Comparison of ENCODE assay signal across 8 cellular contexts in genomic region chr11:86672007-86672621, GRCh38. TPM values are rescaled to one million over a fixed set of nuclear protein-coding genes. Genes with fewer than 3 reads are reported as not detected.
DNase-seq lines count a peak whose midpoint lies in the region; ATAC-seq and TF ChIP-seq lines count a peak whose summit lies in the region.

Gene ME3, minus strand, starts transcription at chr11:86672616.

- H3K9me2 ChIP-seq in hepatocyte (replicated peaks; ENCODE audit: insufficient read depth), result no peaks in the 10 kb centered on the region

- H3K27ac ChIP-seq in HUES64 (ENCODE audit: low read depth, low read length), result no peak within 1 kb of the TSS
- H3K27ac ChIP-seq in hepatocyte, result peak within 1 kb of the TSS; percentile 78
- peak within 1 kb of the TSS; percentile 97 for H3K27ac ChIP-seq in psoas muscle

- WGBS in HUES64, result 2% methylated on average over 52 of the region's 52 CpGs
- WGBS in hepatocyte (ENCODE audit: low lambda C conversion rate, missing lambda C conversion rate), result 5% methylated on average over 52 of the region's 52 CpGs
- WGBS in psoas muscle, 3 donors, result 0 to 1% (median 0%) methylated on average over 49 to 52 of the region's 52 CpGs

- no peaks in the 10 kb centered on the region for H3K9me3 ChIP-seq in HUES64 (ENCODE audit: insufficient read depth, low read depth, low read length)
- H3K9me3 ChIP-seq in hepatocyte (ENCODE audit: low read depth), result no peaks in the 10 kb centered on the region
- H3K9me3 ChIP-seq in psoas muscle, result no peaks in the 10 kb centered on the region

- ATAC-seq in psoas muscle (peak; percentile 84 to 88 (median 88)), HG03039 (IDR thresholded peaks at IDR 0.05; ENCODE audit: unreplicated experiment) (no peak)

- no peaks in the 10 kb centered on the region for H3K79me2 ChIP-seq in hepatocyte

- peak within 1 kb of the TSS; percentile 72 for H3K9ac ChIP-seq in HUES64 (ENCODE audit: low read depth, low read length)

- no peaks in the 10 kb centered on the region for H4K20me1 ChIP-seq in hepatocyte (ENCODE audit: insufficient read depth, poor library complexity, severe bottlenecking)

- H3K4me1 ChIP-seq in HUES64 (ENCODE audit: insufficient read depth, low read length) (peaks cover 18% of the 10 kb centered on the region), hepatocyte (ENCODE audit: insufficient read depth) (peaks cover 10% of the 10 kb centered on the region), psoas muscle (peaks cover 31% of the 10 kb centered on the region)

- H3K4me3 ChIP-seq in HUES64 (ENCODE audit: low read length), result peak within 1 kb of the TSS; percentile 77
- peak within 1 kb of the TSS; percentile 72 for H3K4me3 ChIP-seq in hepatocyte
- peak within 1 kb of the TSS; percentile 79 for H3K4me3 ChIP-seq in psoas muscle

- peak within 1 kb of the TSS; percentile 86 for H2AFZ ChIP-seq in hepatocyte

- TF ChIP-seq CTCF in hepatocyte (IDR thresholded peaks at IDR 0.05; ENCODE audit: poor library complexity) (no peak), psoas muscle (IDR thresholded peaks at IDR 0.05) (no peak)

- peak within 1 kb of the TSS; percentile 94 for H3K4me2 ChIP-seq in hepatocyte

- H3K27me3 ChIP-seq in HUES64 (ENCODE audit: insufficient read depth, low read length) (peaks cover 44% of the 10 kb centered on the region), hepatocyte (peaks cover 3% of the 10 kb centered on the region), psoas muscle (ENCODE audit: insufficient read depth in 3 of 3, low read length in 2 of 3) (no peaks in the 10 kb centered on the region)

- intact Hi-C loops in psoas muscle (cut with DNase I), result loop anchor here (5.0 kb wide), 2 partner anchors 70 to 130 kb away; partner anchors contain the start of gene PRSS23 (in 2 of the 2)

- no peaks in the 10 kb centered on the region for H3K36me3 ChIP-seq in HUES64 (ENCODE audit: insufficient read depth, low read length)
- no peaks in the 10 kb centered on the region for H3K36me3 ChIP-seq in hepatocyte (replicated peaks; ENCODE audit: insufficient read depth, low read depth)
- no peaks in the 10 kb centered on the region for H3K36me3 ChIP-seq in psoas muscle (ENCODE audit: insufficient read depth in 1 of 2, low read depth in 1 of 2)

- DNase-seq in GM04504 (ENCODE audit: low read depth) (peak; percentile 12), T-helper 2 cell (peak in 4 of 5 experiments; percentile 5 to 56 (median 12)), astrocyte of the hippocampus (ENCODE audit: low read depth, low spot score) (peak; percentile 74), hepatocyte (ENCODE audit: low spot score) (peak; percentile 70), psoas muscle (peak; percentile 70 to 86), DMS114 treated with DMSO at 0.1 percent for 48 hours (lab: John Stamatoyannopoulos, UW; ENCODE audit: unreplicated experiment) (no peak)

RNA-seq across cellular contexts. Expression of gene ME3, which starts in this region (rescaled TPM):
- 2.4 TPM for polyA plus RNA-seq in HUES64 (2013, experiment 1 of 2)
- polyA plus RNA-seq in HUES64 (2013, experiment 2 of 2), result 2.3 TPM
- total RNA-seq in hepatocyte (16.1 and 16.2 TPM in 2 replicates), psoas muscle (10 to 100 TPM; 11.2 to 19.5 (median 14.2) TPM)
- polyA plus RNA-seq in hepatocyte (10.3 and 13.1 TPM in 2 replicates), psoas muscle (1 to 10 TPM; 5.1 to 9.3 (median 6.9) TPM)
